Comparison of ENCODE assay signal across 18 cellular contexts in genomic region chr2:32851777-32852439, GRCh38.
DNase-seq lines count a peak whose midpoint lies in the region; ATAC-seq and TF ChIP-seq lines count a peak whose summit lies in the region.
"Had no signal": no experiment of that assay in that cellular context is flagged by ENCODE, and none has a peak within 500 bp of the region (broad histone marks: within the 10 kb centered on the region; RNA-seq: fewer than 3 reads in every experiment).

No MANE protein-coding gene starts in this region.

- H3K27ac ChIP-seq in smooth muscle cell (ENCODE audit: low read depth) (no peak overlapping the region), coronary artery (no peak overlapping the region)
- H3K27ac ChIP-seq: C4-2B, HL-60 had no signal

- no peaks in the 10 kb centered on the region for H4K20me1 ChIP-seq in smooth muscle cell (ENCODE audit: low read depth)

- no peak overlapping the region for H3K4me3 ChIP-seq in adipocyte (ENCODE audit: low read length)
- no peak overlapping the region for H3K4me3 ChIP-seq in smooth muscle cell
- no peak overlapping the region for H3K4me3 ChIP-seq in coronary artery
- H3K4me3 ChIP-seq in MG63, result no peak overlapping the region
- H3K4me3 ChIP-seq: HAP-1 had no signal

- H3K27me3 Mint-ChIP-seq in HFFc6 (ENCODE audit: insufficient read depth), result peaks cover 4% of the 10 kb centered on the region

- H3K9me3 ChIP-seq in adipocyte (ENCODE audit: control insufficient read depth, low read length) (no peaks in the 10 kb centered on the region), smooth muscle cell (replicated peaks; ENCODE audit: low read depth) (no peaks in the 10 kb centered on the region), MG63 (no peaks in the 10 kb centered on the region)
- H3K9me3 ChIP-seq: Caco-2, HAP-1 had no signal

- TF ChIP-seq CTCF in HFFc6 (IDR thresholded peaks at IDR 0.05) (no peak), smooth muscle cell (IDR thresholded peaks at IDR 0.05; ENCODE audit: borderline replicate concordance, insufficient read depth, poor library complexity, severe bottlenecking) (no peak), coronary artery (IDR thresholded peaks at IDR 0.05) (no peak)

- peaks cover 8% of the 10 kb centered on the region for H3K4me1 ChIP-seq in adipocyte (ENCODE audit: control insufficient read depth, insufficient read depth, low read length)
- H3K4me1 ChIP-seq in smooth muscle cell (ENCODE audit: low read depth), result no peaks in the 10 kb centered on the region
- H3K4me1 ChIP-seq: Caco-2, HAP-1 had no signal

- H3K36me3 ChIP-seq in adipocyte (ENCODE audit: control insufficient read depth, insufficient read depth, low read length, severe bottlenecking) (no peaks in the 10 kb centered on the region), smooth muscle cell (ENCODE audit: low read depth) (no peaks in the 10 kb centered on the region), MG63 (no peaks in the 10 kb centered on the region)
- H3K36me3 ChIP-seq: HAP-1 had no signal

- peaks cover 14% of the 10 kb centered on the region for H3K4me1 Mint-ChIP-seq in HFFc6 (ENCODE audit: low read depth)
- H3K4me1 Mint-ChIP-seq: IgD-negative memory B cell had no signal

- ATAC-seq in GM21528 (IDR thresholded peaks at IDR 0.05; ENCODE audit: low FRiP score, unreplicated experiment), result no peak

- no peaks in the 10 kb centered on the region for H3K79me2 ChIP-seq in smooth muscle cell (ENCODE audit: low read depth)

- H3K27ac Mint-ChIP-seq in HFFc6, result 0 out of 2 replicates have a peak overlapping the region, but pooled peaks have one; percentile 2
- H3K27ac Mint-ChIP-seq: CD4-positive, alpha-beta T cell; IgD-negative memory B cell had no signal

- H3K9ac ChIP-seq in adipocyte (ENCODE audit: low read length) (no peak overlapping the region), smooth muscle cell (ENCODE audit: low read depth) (no peak overlapping the region)

- no peak overlapping the region for H2AFZ ChIP-seq in smooth muscle cell (ENCODE audit: low read depth)

- no peaks in the 10 kb centered on the region for H3K9me3 Mint-ChIP-seq in HFFc6
- H3K9me3 Mint-ChIP-seq: CD4-positive, alpha-beta T cell; IgD-negative memory B cell had no signal

- H3K36me3 Mint-ChIP-seq in HFFc6 (ENCODE audit: low read depth), result no peaks in the 10 kb centered on the region
- H3K36me3 Mint-ChIP-seq: IgD-negative memory B cell had no signal

- H3F3A ChIP-seq in smooth muscle cell (ENCODE audit: low read depth), result no peaks in the 10 kb centered on the region

- no peak overlapping the region for H3K4me3 Mint-ChIP-seq in HFFc6
- H3K4me3 Mint-ChIP-seq: CD4-positive, alpha-beta T cell; IgD-negative memory B cell had no signal

- H3K4me2 ChIP-seq in smooth muscle cell, result peak overlapping the region; percentile 11

- peaks cover 24% of the 10 kb centered on the region for H3K27me3 ChIP-seq in adipocyte (replicated peaks; ENCODE audit: control insufficient read depth, insufficient read depth, low read length)
- H3K27me3 ChIP-seq in smooth muscle cell (ENCODE audit: low read depth), result no peaks in the 10 kb centered on the region
- H3K27me3 ChIP-seq in MG63, result no peaks in the 10 kb centered on the region

- WGBS in smooth muscle cell (ENCODE audit: low lambda C conversion rate), result 37% methylated on average over 4 of the region's 4 CpGs

- DNase-seq in HFFc6, result no peak
- peak; percentile 71 for DNase-seq in adipocyte (ENCODE audit: low read depth)
- DNase-seq in fibroblast of peridontal ligament (ENCODE audit: extremely low read depth), result peak; percentile 33
- no peak for DNase-seq in smooth muscle cell (lab: John Stamatoyannopoulos, UW; ENCODE audit: unreplicated experiment)
- DNase-seq in HCEC 1CT, result no peak
- DNase-seq in coronary artery (ENCODE audit: low spot score), result no peak
- DNase-seq in MG63, result no peak
- DNase-seq: ACHN; AML-193; Caco-2; CD4-positive, alpha-beta T cell; GDM1; KBM-7 had no signal

Comparison
In these comparisons a context has a peak if more than half of its experiments do, and no peak if none do; other contexts are left out.
1. DNase-seq: peak in adipocyte (single experiment) and fibroblast of peridontal ligament (single experiment); none in HFFc6 (single experiment), smooth muscle cell (single experiment), HCEC 1CT (single experiment), coronary artery (single experiment) and MG63 (single experiment).